In genomic region chr11:7251836-7252682, GRCh38 we compare ENCODE assay signal across 8 cellular contexts. TPM values are rescaled to one million over a fixed set of nuclear protein-coding genes. Genes with fewer than 3 reads are reported as not detected.
DNase-seq lines count a peak whose midpoint lies in the region; ATAC-seq, FAIRE-seq and TF ChIP-seq lines count a peak whose summit lies in the region.

Gene SYT9, plus strand, starts transcription at chr11:7251904. Its CDS starts 283 bp downstream, at chr11:7252187.

- H4K20me1 ChIP-seq in osteoblast (ENCODE audit: insufficient read depth, low read length) (no peaks in the 10 kb centered on the region), OCI-LY7 (ENCODE audit: insufficient read depth, low read length) (no peaks in the 10 kb centered on the region)

- POLR2A ChIA-PET in OCI-LY7 (lab: Charles Lee) = no interaction called here

- H3K9me3 ChIP-seq in HUES48 (ENCODE audit: control insufficient read depth, insufficient read depth, low read length) (no peaks in the 10 kb centered on the region), osteoblast (ENCODE audit: low read depth, low read length) (no peaks in the 10 kb centered on the region), OCI-LY7 (ENCODE audit: low read length) (no peaks in the 10 kb centered on the region)

- no peaks in the 10 kb centered on the region for H3K9me2 ChIP-seq in OCI-LY7 (ENCODE audit: insufficient read depth, low read length)

- no peak for TF ChIP-seq POLR2A in H54 (IDR thresholded peaks at IDR 0.05; ENCODE audit: low read depth, low read length)

- H3K4me3 ChIP-seq in HUES48 (ENCODE audit: low read depth, low read length) (peak within 1 kb of the TSS; percentile 86), osteoblast (ENCODE audit: insufficient read depth, low read length) (peak within 1 kb of the TSS; percentile 56), OCI-LY7 (ENCODE audit: low read depth, low read length, poor library complexity, severe bottlenecking) (no peak within 1 kb of the TSS)

- peaks cover 14% of the 10 kb centered on the region; the same call in 1 of the 2 replicates for H3K4me1 ChIP-seq in HUES48 (ENCODE audit: control insufficient read depth, insufficient read depth, low read length)
- H3K4me1 ChIP-seq in osteoblast (ENCODE audit: insufficient read depth, low read length) = peaks cover 4% of the 10 kb centered on the region
- H3K4me1 ChIP-seq in OCI-LY7 (ENCODE audit: insufficient read depth, low read length, poor library complexity, severe bottlenecking) = no peaks in the 10 kb centered on the region

- intact Hi-C loops in Right ventricle myocardium superior (cut with DNase I) (no loop called here), OCI-LY7 (cut with micrococcal nuclease; ENCODE audit: unreplicated experiment) (no loop called here)

- H3K4me2 ChIP-seq in osteoblast (ENCODE audit: insufficient read depth, low read length) = peak within 1 kb of the TSS; percentile 61
- no peak within 1 kb of the TSS for H3K4me2 ChIP-seq in OCI-LY7 (ENCODE audit: low read length)

- no TSS peak for BruUV-seq in OCI-LY7 (replicated peaks; lab: Mats Ljungman, UMichigan)

- H3K27ac ChIP-seq in HUES48 (ENCODE audit: low read depth, low read length) (no peak within 1 kb of the TSS), osteoblast (ENCODE audit: low read depth, low read length) (no peak within 1 kb of the TSS), OCI-LY7 (ENCODE audit: low read depth, low read length, poor library complexity, severe bottlenecking) (no peak within 1 kb of the TSS)

- H2AFZ ChIP-seq in osteoblast (ENCODE audit: low read length) (no peak within 1 kb of the TSS), OCI-LY7 (ENCODE audit: low read length) (no peak within 1 kb of the TSS)

- H3K27me3 ChIP-seq in HUES48 (ENCODE audit: control insufficient read depth, insufficient read depth, low read length) = peaks cover 67% of the 10 kb centered on the region
- H3K27me3 ChIP-seq in osteoblast (ENCODE audit: insufficient read depth, low read length) = peaks cover 26% of the 10 kb centered on the region

- peak within 1 kb of the TSS; percentile 39; the same call in 1 of the 2 replicates for H3K9ac ChIP-seq in HUES48 (ENCODE audit: low read depth, low read length)

- peak; percentile 61 for DNase-seq in activated CD8-positive, alpha-beta memory T cell treated with anti-CD3 and anti-CD28 coated beads, Interleukin-2, amount 50 U/mL, for 48 hours
- no peak for DNase-seq in activated CD8-positive, alpha-beta memory T cell treated with anti-CD3 and anti-CD28 coated beads for 24 hours
- DNase-seq in activated naive CD4-positive, alpha-beta T cell treated with anti-CD3 and anti-CD28 coated beads, Interleukin-2, amount 50 U/mL, for 16 hours = peak; percentile 9
- DNase-seq in Right ventricle myocardium superior = peak; percentile 59
- peak; percentile 78 for DNase-seq in osteoblast (ENCODE audit: insufficient read length, low spot score, missing footprints)
- DNase-seq in H54 (ENCODE audit: insufficient read length, low spot score) = no peak
- no peak for DNase-seq in OCI-LY7 (ENCODE audit: low spot score)

- TF ChIP-seq CTCF in osteoblast (IDR thresholded peaks at IDR 0.05; ENCODE audit: extremely low read depth, low read depth, low read length) = no peak
- no peak for TF ChIP-seq CTCF in OCI-LY7 (conservative IDR thresholded peaks at IDR 0.05; ENCODE audit: low read length)

- H3K79me2 ChIP-seq in osteoblast (ENCODE audit: insufficient read depth, low read length) (no peaks in the 10 kb centered on the region), OCI-LY7 (ENCODE audit: insufficient read depth, low read depth, low read length) (no peaks in the 10 kb centered on the region)

- ATAC-seq in Right ventricle myocardium superior (ENCODE audit: poor library complexity) = peak; percentile 94

- CTCF ChIA-PET in OCI-LY7 (lab: Charles Lee; ENCODE audit: unreplicated experiment) = no interaction called here

- FAIRE-seq in H54 (lab: Jason Lieb, UNC) = no peak

- H3K36me3 ChIP-seq in HUES48 (ENCODE audit: control insufficient read depth, insufficient read depth, low read length) (no peaks in the 10 kb centered on the region), osteoblast (ENCODE audit: insufficient read depth, low read length) (no peaks in the 10 kb centered on the region), OCI-LY7 (ENCODE audit: insufficient read depth, low read length) (no peaks in the 10 kb centered on the region)

RNA-seq across cellular contexts. Expression of gene SYT9, which starts in this region (rescaled TPM):
- total RNA-seq in Right ventricle myocardium superior = 0.13 TPM
- not detected in 2 replicates for total RNA-seq in osteoblast
- total RNA-seq in OCI-LY7 (2014; rRNA removed; shearing (Covaris generic)) = 0.19 and 0.31 TPM in 2 replicates
- 0.11 TPM in 1 of 2 replicates, not detected in the other for total RNA-seq in OCI-LY7 (2022)

Comparison
In these comparisons a context has a peak if more than half of its experiments do, and no peak if none do; other contexts are left out.
1. DNase-seq: peak in activated CD8-positive, alpha-beta memory T cell treated with anti-CD3 and anti-CD28 coated beads, Interleukin-2, amount 50 U/mL, for 48 hours (single experiment) and activated naive CD4-positive, alpha-beta T cell treated with anti-CD3 and anti-CD28 coated beads, Interleukin-2, amount 50 U/mL, for 16 hours (single experiment); none in activated CD8-positive, alpha-beta memory T cell treated with anti-CD3 and anti-CD28 coated beads for 24 hours (single experiment), H54 (single experiment) and OCI-LY7 (single experiment).
2. Peak in DNase-seq and ATAC-seq in Right ventricle myocardium superior; RNA of the gene not detected or under 1 TPM.
3. Peak in DNase-seq, H3K4me3 ChIP-seq and H3K4me2 ChIP-seq in osteoblast; RNA of the gene not detected or under 1 TPM.